14 cellular contexts compared by ENCODE assay signal in the genomic region with DNA sequence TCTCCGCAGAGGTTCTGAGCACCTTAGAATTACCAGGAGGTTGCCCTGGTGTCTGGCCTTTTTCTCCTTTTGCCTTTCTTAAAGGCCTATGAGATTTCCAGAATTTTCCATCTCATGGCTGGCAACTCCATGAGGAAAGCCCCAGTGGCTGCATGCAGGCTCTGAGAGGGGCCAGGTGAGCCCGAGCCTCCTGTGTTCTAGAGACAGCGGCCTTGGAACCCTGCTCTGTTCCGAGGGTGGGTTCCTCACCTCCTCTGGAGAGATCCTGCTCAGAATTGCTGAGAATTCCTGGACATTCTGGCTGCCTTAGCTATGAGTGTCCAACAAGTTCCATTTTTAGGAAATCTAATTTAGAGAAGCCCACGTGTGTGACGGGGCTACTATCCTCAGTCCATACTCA. TPM values are rescaled to one million over a fixed set of nuclear protein-coding genes. Genes with fewer than 3 reads are reported as not detected.
DNase-seq lines count a peak whose midpoint lies in the region; ATAC-seq and TF ChIP-seq lines count a peak whose summit lies in the region.
"Had no signal": no experiment of that assay in that cellular context is flagged by ENCODE, and none has a peak within 500 bp of the region (broad histone marks: within the 10 kb centered on the region; RNA-seq: fewer than 3 reads in every experiment).

No MANE protein-coding gene starts in this region.

- no peaks in the 10 kb centered on the region for H3K27me3 ChIP-seq in RWPE2 (ENCODE audit: insufficient read depth, poor library complexity, severe bottlenecking)
- H3K27me3 ChIP-seq in colonic mucosa = no peaks in the 10 kb centered on the region
- H3K27me3 ChIP-seq in osteoblast (ENCODE audit: insufficient read depth, low read length) = no peaks in the 10 kb centered on the region
- H3K27me3 ChIP-seq in upper lobe of right lung = no peaks in the 10 kb centered on the region

- no peak overlapping the region for H3K4me3 ChIP-seq in RWPE2 (ENCODE audit: severe bottlenecking)
- H3K4me3 ChIP-seq in colonic mucosa = no peak overlapping the region
- H3K4me3 ChIP-seq in osteoblast (ENCODE audit: insufficient read depth, low read length) = no peak overlapping the region
- H3K4me3 ChIP-seq in upper lobe of right lung = no peak overlapping the region

- no peak overlapping the region for H3K9ac ChIP-seq in colonic mucosa (ENCODE audit: low read depth in 2 of 2, low read length in 2 of 2)

- H3K27ac ChIP-seq in RWPE2 (ENCODE audit: poor library complexity, severe bottlenecking) (no peak overlapping the region), colonic mucosa (peak overlapping the region; percentile 47), osteoblast (ENCODE audit: low read depth, low read length) (no peak overlapping the region), upper lobe of right lung (no peak overlapping the region)

- DNase-seq in RWPE2 (ENCODE audit: low spot score) = peak; percentile 38
- DNase-seq in colonic mucosa = no peak
- peak; percentile 36 for DNase-seq in osteoblast (ENCODE audit: insufficient read length, low spot score, missing footprints)
- DNase-seq in upper lobe of right lung = peak; percentile 33
- DNase-seq in NCI-H2196 treated with DMSO at 0.1 percent for 48 hours (lab: John Stamatoyannopoulos, UW; ENCODE audit: unreplicated experiment) = no peak
- no peak for DNase-seq in ureter (ENCODE audit: low spot score)
- DNase-seq in activated CD4-positive, alpha-beta T cell treated with anti-CD3 and anti-CD28 coated beads, Interleukin-2, amount 50 U/mL, for 4 hours = no peak
- DNase-seq: ACHN; DND-41; KBM-7; NCI-H1105; NCI-H2081; NCI-H748 treated with DMSO at 0.1 percent for 48 hours; NK-92 treated with Interleukin-12 subunit alpha and Interleukin-12 subunit beta, amount 100 ng/mL, for 24 hours had no signal

- H3K36me3 ChIP-seq in RWPE2 (ENCODE audit: low read depth) = no peaks in the 10 kb centered on the region
- no peaks in the 10 kb centered on the region for H3K36me3 ChIP-seq in colonic mucosa
- no peaks in the 10 kb centered on the region for H3K36me3 ChIP-seq in osteoblast (ENCODE audit: insufficient read depth, low read length)
- no peaks in the 10 kb centered on the region for H3K36me3 ChIP-seq in upper lobe of right lung

- H3K9me3 ChIP-seq in RWPE2 (ENCODE audit: severe bottlenecking) = no peaks in the 10 kb centered on the region
- no peaks in the 10 kb centered on the region for H3K9me3 ChIP-seq in colonic mucosa
- H3K9me3 ChIP-seq in osteoblast (ENCODE audit: low read depth, low read length) = no peaks in the 10 kb centered on the region
- H3K9me3 ChIP-seq in upper lobe of right lung = no peaks in the 10 kb centered on the region

- no peaks in the 10 kb centered on the region for H4K20me1 ChIP-seq in osteoblast (ENCODE audit: insufficient read depth, low read length)

- H3K4me1 ChIP-seq in RWPE2 (ENCODE audit: insufficient read depth, poor library complexity, severe bottlenecking) (peaks cover 5% of the 10 kb centered on the region), colonic mucosa (peaks cover 5% of the 10 kb centered on the region), osteoblast (ENCODE audit: insufficient read depth, low read length) (peaks cover 22% of the 10 kb centered on the region), upper lobe of right lung (peaks cover 14% of the 10 kb centered on the region)

- no peaks in the 10 kb centered on the region for H3K79me2 ChIP-seq in osteoblast (ENCODE audit: insufficient read depth, low read length)

- no peak overlapping the region for H2AFZ ChIP-seq in osteoblast (ENCODE audit: low read length)

- intact Hi-C loops in colonic mucosa (cut with DNase I) (no loop called here), upper lobe of right lung (cut with DNase I) (no loop called here)

- no peak for ATAC-seq in RWPE2 (ENCODE audit: low read depth)
- ATAC-seq in upper lobe of right lung = no peak

- TF ChIP-seq CTCF in RWPE2 (IDR thresholded peaks at IDR 0.05; ENCODE audit: poor library complexity, severe bottlenecking) (no peak), colonic mucosa (IDR thresholded peaks at IDR 0.05) (no peak), osteoblast (IDR thresholded peaks at IDR 0.05; ENCODE audit: extremely low read depth, low read depth, low read length) (no peak), upper lobe of right lung (IDR thresholded peaks at IDR 0.05) (no peak)

- H3K4me2 ChIP-seq in osteoblast (ENCODE audit: insufficient read depth, low read length) = no peak overlapping the region

RNA-seq across cellular contexts. Expression of gene HPCAL1, which starts 35.7 kb away (rescaled TPM):
- total RNA-seq in colonic mucosa (10 to 100 TPM; 64.5 to 85.7 TPM), osteoblast (47.1 and 57.2 TPM in 2 replicates), upper lobe of right lung (160 TPM), ureter (17.5 TPM)

Comparison
In these comparisons a context has a peak if more than half of its experiments do, and no peak if none do; other contexts are left out.
1. DNase-seq: peak in RWPE2 (single experiment), osteoblast (single experiment) and upper lobe of right lung (single experiment); none in colonic mucosa (single experiment), NCI-H2196 treated with DMSO at 0.1 percent for 48 hours (single experiment), ureter (single experiment) and activated CD4-positive, alpha-beta T cell treated with anti-CD3 and anti-CD28 coated beads, Interleukin-2, amount 50 U/mL, for 4 hours (0 of 2).